8 cellular contexts compared by ENCODE assay signal in genomic region chr17:45894022-45894784, GRCh38. TPM values are rescaled to one million over a fixed set of nuclear protein-coding genes. Genes with fewer than 3 reads are reported as not detected.
DNase-seq lines count a peak whose midpoint lies in the region; ATAC-seq and TF ChIP-seq lines count a peak whose summit lies in the region.

MAPT (plus strand) TSS chr17:45894554; CDS start chr17:45962338, 67,784 bp downstream.

- CTCF ChIA-PET in AG04450 (lab: Charles Lee): interaction anchor here (0.6 to 1.2 kb wide), 6 partner anchors 12 to 482 kb away, joined by 3 to 5 read pairs (median 4); no protein-coding TSS in a partner anchor

- peaks cover 27% of the 10 kb centered on the region for H3K4me1 Mint-ChIP-seq in activated T-cell treated with anti-CD3 and anti-CD28 coated beads, Interleukin-2, amount 50 U/mL, for 24 hours (ENCODE audit: low read depth)

- ATAC-seq in mucosa of descending colon: peak; percentile 100

- peak; percentile 66 for TF ChIP-seq CTCF in AG04450 (IDR thresholded peaks at IDR 0.05; ENCODE audit: low read depth, low read length)
- TF ChIP-seq CTCF in OCI-LY1 (IDR thresholded peaks at IDR 0.05; ENCODE audit: low read length): peak; percentile 71
- TF ChIP-seq CTCF in mucosa of descending colon (IDR thresholded peaks at IDR 0.05): peak; percentile 94

- intact Hi-C loops in mucosa of descending colon (cut with DNase I, micrococcal nuclease): no loop called here

- H3K4me1 ChIP-seq in OCI-LY1 (ENCODE audit: insufficient read depth, low read length, severe bottlenecking) (peaks cover 12% of the 10 kb centered on the region), mucosa of descending colon (ENCODE audit: low read depth) (peaks cover 15% of the 10 kb centered on the region)

- peak; percentile 49 for DNase-seq in AG04450 (ENCODE audit: low read depth, low spot score)
- peak; percentile 85 for DNase-seq in GM19238 (ENCODE audit: insufficient read length, low spot score)
- DNase-seq in HuH-7 (ENCODE audit: low spot score): peak; percentile 97
- DNase-seq in activated T-cell treated with anti-CD3 and anti-CD28 coated beads, Interleukin-2, amount 50 U/mL, for 24 hours: peak; percentile 90
- DNase-seq in erythroblast (lab: John Stamatoyannopoulos, UW): peak; percentile 90 to 93
- DNase-seq in mucosa of descending colon: peak; percentile 85 to 92 (median 88)
- peak; percentile 45 to 57 for DNase-seq in stimulated activated CD8-positive, alpha-beta memory T cell treated with anti-CD3 and anti-CD28 coated beads, Interleukin-2, amount 100 ng/mL, for 1 hour (ENCODE audit: low read depth in 2 of 2)

- H2AFZ ChIP-seq in OCI-LY1 (ENCODE audit: low read length): no peak within 1 kb of the TSS

- no peaks in the 10 kb centered on the region for H3K9me2 ChIP-seq in OCI-LY1 (ENCODE audit: low read depth, low read length)

- H3K27ac Mint-ChIP-seq in activated T-cell treated with anti-CD3 and anti-CD28 coated beads, Interleukin-2, amount 50 U/mL, for 24 hours: peak within 1 kb of the TSS; percentile 18

- peak within 1 kb of the TSS; percentile 87 for H3K4me2 ChIP-seq in OCI-LY1 (ENCODE audit: low read length)

- H3K36me3 Mint-ChIP-seq in activated T-cell treated with anti-CD3 and anti-CD28 coated beads, Interleukin-2, amount 50 U/mL, for 24 hours (ENCODE audit: low read depth): no peaks in the 10 kb centered on the region

- H4K20me1 ChIP-seq in OCI-LY1 (ENCODE audit: insufficient read depth, low read length): no peaks in the 10 kb centered on the region

- no peaks in the 10 kb centered on the region for H3K79me2 ChIP-seq in OCI-LY1 (ENCODE audit: insufficient read depth, low read length)

- peak within 1 kb of the TSS; percentile 41; the same call in 1 of the 2 replicates for H3K9ac ChIP-seq in OCI-LY1 (ENCODE audit: low read length)

- H3K9me3 ChIP-seq in AG04450 (ENCODE audit: control insufficient read depth, insufficient read depth, low read length) (peaks cover 4% of the 10 kb centered on the region; the same call in 1 of the 2 replicates), OCI-LY1 (ENCODE audit: low read length) (no peaks in the 10 kb centered on the region), mucosa of descending colon (no peaks in the 10 kb centered on the region)

- peaks cover 2% of the 10 kb centered on the region for H3K9me3 Mint-ChIP-seq in activated T-cell treated with anti-CD3 and anti-CD28 coated beads, Interleukin-2, amount 50 U/mL, for 24 hours

- no peak for TF ChIP-seq POLR2A in erythroblast (IDR thresholded peaks at IDR 0.05; ENCODE audit: low read length)

- H3K4me3 Mint-ChIP-seq in activated T-cell treated with anti-CD3 and anti-CD28 coated beads, Interleukin-2, amount 50 U/mL, for 24 hours: peak within 1 kb of the TSS; percentile 76

- H3K4me3 ChIP-seq in AG04450 (ENCODE audit: low read depth, low read length): peak within 1 kb of the TSS; percentile 66
- H3K4me3 ChIP-seq in OCI-LY1 (ENCODE audit: low read depth, low read length, poor library complexity, severe bottlenecking): peak within 1 kb of the TSS; percentile 67
- peak within 1 kb of the TSS; percentile 16 for H3K4me3 ChIP-seq in mucosa of descending colon

- H3K27me3 ChIP-seq in AG04450 (ENCODE audit: control insufficient read depth, insufficient read depth, low read length): peaks cover 40% of the 10 kb centered on the region
- no peaks in the 10 kb centered on the region for H3K27me3 ChIP-seq in OCI-LY1 (ENCODE audit: insufficient read depth, low read length)

- no peaks in the 10 kb centered on the region for H3F3A ChIP-seq in OCI-LY1 (ENCODE audit: insufficient read depth, low read length)

- H3K27me3 Mint-ChIP-seq in activated T-cell treated with anti-CD3 and anti-CD28 coated beads, Interleukin-2, amount 50 U/mL, for 24 hours: peaks cover 47% of the 10 kb centered on the region

- H3K36me3 ChIP-seq in OCI-LY1 (ENCODE audit: insufficient read depth, low read length) (no peaks in the 10 kb centered on the region), mucosa of descending colon (ENCODE audit: low read depth) (no peaks in the 10 kb centered on the region)

- H3K27ac ChIP-seq in AG04450 (ENCODE audit: low read depth, low read length) (no peak within 1 kb of the TSS), OCI-LY1 (ENCODE audit: low read depth, low read length, poor library complexity, severe bottlenecking) (no peak within 1 kb of the TSS)

- POLR2A ChIA-PET in AG04450 (lab: Yijun Ruan, JAX): no interaction called here

RNA-seq across cellular contexts. Expression of gene MAPT, which starts in this region (rescaled TPM):
- 0.21 and 0.27 TPM in 2 replicates for polyA plus RNA-seq in AG04450 (2011; rRNA removed)
- 0.17 and 0.18 TPM in 2 replicates for polyA minus RNA-seq in AG04450 (2011; rRNA and poly(A)+ RNA removed)
- total RNA-seq in mucosa of descending colon: 10 to 100 TPM in 1 of 3 donors, 1 to 10 TPM in 1, under 1 TPM in 1; 0.72 to 61.5 (median 1.4) TPM

Comparison
In these comparisons a context has a peak if more than half of its experiments do, and no peak if none do; other contexts are left out.
1. Peak in DNase-seq and H3K4me3 ChIP-seq in AG04450; RNA of the gene not detected or under 1 TPM.
2. H3K4me3 ChIP-seq: peak in every context shown above with its lines; median percentile 67 in OCI-LY1; 66 in AG04450; 16 in mucosa of descending colon.